In genomic region chr10:79582096-79582495, GRCh38 we compare ENCODE assay signal across 33 cellular contexts. TPM values are rescaled to one million over a fixed set of nuclear protein-coding genes. Genes with fewer than 3 reads are reported as not detected.
"Had no signal": no experiment of that assay in that cellular context is flagged by ENCODE, and none has a peak within 500 bp of the region (broad histone marks: within the 10 kb centered on the region; RNA-seq: fewer than 3 reads in every experiment).

No MANE protein-coding gene starts in this region.

- ATAC-seq: activated CD4-positive, CD25-positive, alpha-beta regulatory T cell treated with anti-CD3 and anti-CD28 coated beads, Interleukin-2, amount 50 U/mL, for 24 hours; PC-3; WTC11 had no signal

- DNase-seq: activated CD4-positive, alpha-beta T cell treated with anti-CD3 and anti-CD28 coated beads for 36 hours; activated CD4-positive, alpha-beta T cell treated with anti-CD3 and anti-CD28 coated beads, Interleukin-2, amount 10 ng/mL, durations not matched to agents 7 days and 5 days; activated CD4-positive, alpha-beta T cell treated with anti-CD3 and anti-CD28 coated beads, Interleukin-2, amount 50 U/mL, for 48 hours; activated CD8-positive, alpha-beta T cell treated with anti-CD3 and anti-CD28 coated beads, Interleukin-2, amount 10 ng/mL, durations not matched to agents 7 days and 5 days; activated gamma-delta T cell; activated naive CD4-positive, alpha-beta T cell treated with Interleukin-2 at 50 U/mL for 16 hours; activated naive CD8-positive, alpha-beta T cell treated with anti-CD3 and anti-CD28 coated beads, Interleukin-2, amount 10 ng/mL, durations not matched to agents 7 days and 5 days; activated T-cell treated with anti-CD3 and anti-CD28 coated beads, Interleukin-2, amount 50 U/mL, for 24 hours; amygdala; cerebellar nuclear complex; Karpas-422; NCI-H1105; NCI-H1417 treated with DMSO at 0.1 percent for 48 hours; NCI-H187 treated with DMSO at 0.1 percent for 48 hours; NCI-H2081; NCI-H2171 treated with DMSO at 0.1 percent for 48 hours; NCI-H2227 treated with DMSO at 0.1 percent for 48 hours; NCI-H446 treated with DMSO at 0.1 percent for 48 hours; NCI-H526; NK-92 treated with Interleukin-12 subunit alpha and Interleukin-12 subunit beta, amount 100 ng/mL, for 24 hours; PC-3; Peyer's patch; RPMI8226; SHP77 treated with DMSO at 0.1 percent for 48 hours; SK-N-SH had no signal

- FAIRE-seq: colon, TTC549 had no signal

RNA-seq across cellular contexts. Expression of gene SFTPA2, which starts 21.9 kb away (rescaled TPM):
- total RNA-seq: activated CD4-positive, alpha-beta T cell treated with anti-CD3 and anti-CD28 coated beads for 36 hours; activated CD4-positive, alpha-beta T cell treated with anti-CD3 and anti-CD28 coated beads, Interleukin-2, amount 10 ng/mL, durations not matched to agents 7 days and 5 days; activated CD8-positive, alpha-beta T cell treated with anti-CD3 and anti-CD28 coated beads, Interleukin-2, amount 10 ng/mL, durations not matched to agents 7 days and 5 days; activated naive CD8-positive, alpha-beta T cell treated with anti-CD3 and anti-CD28 coated beads, Interleukin-2, amount 10 ng/mL, durations not matched to agents 7 days and 5 days; activated T-helper 2 cell treated with anti-CD3 and anti-CD28 coated beads, Interferon-gamma antibody, Interleukin-2, Interleukin-4, amounts not matched to agents 10 μg/mL and 5 μg/mL and 100 μg/mL, durations not matched to agents 14 hours and 24 hours and 36 hours; ascending aorta; MCF 10A; PC-3; Peyer's patch; SJSA1 had no signal
- polyA plus RNA-seq: SK-N-SH had no signal

RNA-seq across cellular contexts. Expression of gene SFTPA1, which starts 28.6 kb away (rescaled TPM):
- total RNA-seq: activated CD4-positive, alpha-beta T cell treated with anti-CD3 and anti-CD28 coated beads for 36 hours; activated CD4-positive, alpha-beta T cell treated with anti-CD3 and anti-CD28 coated beads, Interleukin-2, amount 10 ng/mL, durations not matched to agents 7 days and 5 days; activated CD8-positive, alpha-beta T cell treated with anti-CD3 and anti-CD28 coated beads, Interleukin-2, amount 10 ng/mL, durations not matched to agents 7 days and 5 days; activated naive CD8-positive, alpha-beta T cell treated with anti-CD3 and anti-CD28 coated beads, Interleukin-2, amount 10 ng/mL, durations not matched to agents 7 days and 5 days; activated T-helper 2 cell treated with anti-CD3 and anti-CD28 coated beads, Interferon-gamma antibody, Interleukin-2, Interleukin-4, amounts not matched to agents 10 μg/mL and 5 μg/mL and 100 μg/mL, durations not matched to agents 14 hours and 24 hours and 36 hours; ascending aorta; MCF 10A; PC-3; Peyer's patch; SJSA1 had no signal
- polyA plus RNA-seq: SK-N-SH had no signal
